In genomic region chr18:57051586-57052044, GRCh38 we compare ENCODE assay signal across 10 cellular contexts.
DNase-seq lines count a peak whose midpoint lies in the region; ATAC-seq and TF ChIP-seq lines count a peak whose summit lies in the region.
"Had no signal": no experiment of that assay in that cellular context is flagged by ENCODE, and none has a peak within 500 bp of the region (broad histone marks: within the 10 kb centered on the region; RNA-seq: fewer than 3 reads in every experiment).

No MANE protein-coding gene starts in this region.

- no peak for TF ChIP-seq CTCF in WTC11 (IDR thresholded peaks at IDR 0.05)

- POLR2A ChIA-PET in WTC11 (lab: Charles Lee) = no interaction called here

- H3K27ac Mint-ChIP-seq in WTC11 = no peak overlapping the region
- H3K27ac Mint-ChIP-seq in activated T-cell treated with anti-CD3 and anti-CD28 coated beads, Interleukin-2, amount 50 U/mL, for 24 hours = no peak overlapping the region

- H3K27me3 Mint-ChIP-seq in WTC11 (ENCODE audit: low read depth) = 0 out of 2 replicates have a peak, but pooled peaks cover 3% of the 10 kb centered on the region
- peaks cover 8% of the 10 kb centered on the region for H3K27me3 Mint-ChIP-seq in activated T-cell treated with anti-CD3 and anti-CD28 coated beads, Interleukin-2, amount 50 U/mL, for 24 hours

- no peak overlapping the region for H3K4me3 Mint-ChIP-seq in WTC11
- H3K4me3 Mint-ChIP-seq in activated T-cell treated with anti-CD3 and anti-CD28 coated beads, Interleukin-2, amount 50 U/mL, for 24 hours = no peak overlapping the region

- H3K36me3 Mint-ChIP-seq in WTC11 = peaks cover 26% of the 10 kb centered on the region
- H3K36me3 Mint-ChIP-seq in activated T-cell treated with anti-CD3 and anti-CD28 coated beads, Interleukin-2, amount 50 U/mL, for 24 hours (ENCODE audit: low read depth) = no peaks in the 10 kb centered on the region

- peak; percentile 49 for ATAC-seq in GM18867 (IDR thresholded peaks at IDR 0.05; ENCODE audit: unreplicated experiment)
- peak; percentile 45 for ATAC-seq in GM21825 (IDR thresholded peaks at IDR 0.05; ENCODE audit: unreplicated experiment)
- no peak for ATAC-seq in WTC11

- H3K9me3 Mint-ChIP-seq in WTC11 = peaks cover 31% of the 10 kb centered on the region
- H3K9me3 Mint-ChIP-seq in activated T-cell treated with anti-CD3 and anti-CD28 coated beads, Interleukin-2, amount 50 U/mL, for 24 hours = peaks cover 6% of the 10 kb centered on the region

- DNase-seq in NCI-H1092 (lab: John Stamatoyannopoulos, UW) = peak; percentile 12
- DNase-seq in mucosa of gallbladder (ENCODE audit: low spot score) = peak; percentile 91
- DNase-seq in NCI-H2196 treated with DMSO at 0.1 percent for 48 hours (lab: John Stamatoyannopoulos, UW; ENCODE audit: unreplicated experiment) = no peak
- no peak for DNase-seq in WTC11 (ENCODE audit: low spot score)
- DNase-seq in activated T-cell treated with anti-CD3 and anti-CD28 coated beads, Interleukin-2, amount 50 U/mL, for 24 hours = no peak
- DNase-seq: activated CD4-positive, alpha-beta T cell treated with anti-CD3 and anti-CD28 coated beads, Interleukin-2, amount 50 U/mL, for 48 hours; KG1; kidney glomerular epithelial cell had no signal

- H3K4me1 Mint-ChIP-seq in WTC11 = peaks cover 14% of the 10 kb centered on the region
- H3K4me1 Mint-ChIP-seq in activated T-cell treated with anti-CD3 and anti-CD28 coated beads, Interleukin-2, amount 50 U/mL, for 24 hours (ENCODE audit: low read depth) = no peaks in the 10 kb centered on the region

- CTCF ChIA-PET in WTC11 (lab: Charles Lee) = interaction anchor here (1.5 kb wide), 1 partner anchor 386 kb away, joined by 5 read pairs; no protein-coding TSS in a partner anchor

TF ChIP-seq in WTC11, 78 proteins besides CTCF, POLR2A, EP300 and RAD21:
- TF ChIP-seq ZNF532 (CRISPR knock-in tag; IDR thresholded peaks at IDR 0.05; ENCODE audit: borderline replicate concordance) (no peak), ARID4B (CRISPR knock-in tag; IDR thresholded peaks at IDR 0.05; ENCODE audit: borderline replicate concordance) (no peak), E2F4 (CRISPR knock-in tag; IDR thresholded peaks at IDR 0.05; ENCODE audit: borderline replicate concordance, low read depth) (no peak), ZNF138 (CRISPR knock-in tag; conservative IDR thresholded peaks at IDR 0.05) (no peak), ATF3 (CRISPR knock-in tag; conservative IDR thresholded peaks at IDR 0.05) (no peak)

Comparison
In these comparisons a context has a peak if more than half of its experiments do, and no peak if none do; other contexts are left out.
1. DNase-seq: peak in NCI-H1092 (single experiment) and mucosa of gallbladder (single experiment); none in NCI-H2196 treated with DMSO at 0.1 percent for 48 hours (single experiment), WTC11 (single experiment) and activated T-cell treated with anti-CD3 and anti-CD28 coated beads, Interleukin-2, amount 50 U/mL, for 24 hours (single experiment).